In the genomic region with DNA sequence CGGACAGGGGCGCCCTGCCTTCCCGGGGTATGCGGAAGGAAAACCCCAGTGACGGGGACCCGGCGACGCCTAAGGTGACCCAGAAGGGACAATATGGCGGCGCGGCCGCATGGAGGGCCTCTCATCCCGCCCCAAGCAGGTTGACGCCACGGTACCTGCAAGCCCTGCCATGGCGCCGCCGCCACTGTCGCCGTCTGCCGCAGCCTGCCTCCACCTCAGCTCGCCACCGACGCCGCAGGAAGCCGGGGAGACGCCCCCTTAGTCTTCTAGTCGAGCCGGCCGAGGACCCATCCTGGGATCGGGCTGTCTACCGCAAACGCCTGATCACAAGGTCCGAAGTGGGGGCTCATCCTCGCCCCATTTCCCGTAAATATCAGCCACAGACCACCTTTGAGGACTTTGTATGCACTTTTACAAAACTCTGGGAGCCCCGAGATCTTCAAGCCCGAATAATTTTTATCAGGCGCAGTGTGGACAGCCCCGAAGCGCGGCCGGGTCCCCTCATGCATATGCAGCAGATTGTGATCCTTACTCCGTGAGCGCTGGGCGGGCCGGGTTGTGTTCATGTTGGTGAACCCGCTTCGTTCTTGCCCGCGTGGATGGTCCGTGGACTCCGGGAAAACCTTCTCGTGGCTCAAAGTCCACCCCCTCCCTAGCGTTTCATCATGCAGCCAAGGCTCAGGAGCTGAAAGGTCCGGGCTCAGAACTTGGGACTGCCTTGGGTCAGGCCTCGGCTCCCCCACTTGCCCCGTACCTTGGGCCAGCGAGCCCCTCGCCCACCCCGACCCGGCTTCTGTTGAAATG, we compare ENCODE assay signal across 1 cellular context.
TF ChIP-seq lines count a peak whose summit lies in the region.

Gene BLCAP (minus strand): TSS at position 239 of the 804 bp plus-strand sequence. CDS start 8,702 bp downstream, outside the sequence.

TF ChIP-seq in HepG2, 621 proteins besides CTCF, POLR2A, EP300 and RAD21 (continued from another document and continues in another):
- TF ChIP-seq ZNF407 (CRISPR knock-in tag; IDR thresholded peaks at IDR 0.05; ENCODE audit: not compliant biosample characterization) (no peak), ZNF263 (CRISPR knock-in tag; IDR thresholded peaks at IDR 0.05) (peak; percentile 19; the same call in 1 of the 2 replicates), ZNF205 (CRISPR knock-in tag; IDR thresholded peaks at IDR 0.05) (peak; percentile 80), JARID2 (CRISPR knock-in tag; IDR thresholded peaks at IDR 0.05; ENCODE audit: insufficient replicate concordance) (peak; percentile 86), ZBTB3 (CRISPR knock-in tag; IDR thresholded peaks at IDR 0.05; ENCODE audit: borderline replicate concordance, low read depth) (peak; percentile 59; the same call in 1 of the 2 replicates), ZFP41 (CRISPR knock-in tag; IDR thresholded peaks at IDR 0.05; ENCODE audit: borderline replicate concordance) (no peak), HINFP (CRISPR knock-in tag; IDR thresholded peaks at IDR 0.05; ENCODE audit: low read depth) (peak; percentile 87), KAT2B (IDR thresholded peaks at IDR 0.05; ENCODE audit: borderline replicate concordance, low read depth, low read length) (no peak), TCF7 (IDR thresholded peaks at IDR 0.05; ENCODE audit: low read depth) (0 out of 2 replicates have a peak, but pooled peaks have one; percentile 4), ZNF678 (CRISPR knock-in tag; IDR thresholded peaks at IDR 0.05) (no peak), ZFP62 (CRISPR knock-in tag; IDR thresholded peaks at IDR 0.05) (no peak), SIN3B (IDR thresholded peaks at IDR 0.05; ENCODE audit: low read length) (peak; percentile 52; the same call in 1 of the 2 replicates), HMG20B (CRISPR knock-in tag; conservative IDR thresholded peaks at IDR 0.05) (peak; percentile 71), RXRA (CRISPR knock-in tag; IDR thresholded peaks at IDR 0.05) (peak; percentile 52), ZNF136 (CRISPR knock-in tag; IDR thresholded peaks at IDR 0.05; ENCODE audit: low read depth) (0 out of 2 replicates have a peak, but pooled peaks have one; percentile 86), ZBTB26 (CRISPR knock-in tag; IDR thresholded peaks at IDR 0.05; ENCODE audit: borderline replicate concordance) (no peak; the same call in 1 of the 2 replicates), THAP9 (CRISPR knock-in tag; IDR thresholded peaks at IDR 0.05; ENCODE audit: borderline replicate concordance) (peak; percentile 95; the same call in 1 of the 2 replicates), ZNF839 (CRISPR knock-in tag; IDR thresholded peaks at IDR 0.05; ENCODE audit: borderline replicate concordance) (no peak; the same call in 1 of the 2 replicates), CCAR2 (optimal IDR thresholded peaks at IDR 0.05; ENCODE audit: low read depth, low read length) (no peak), SP140L (CRISPR knock-in tag; IDR thresholded peaks at IDR 0.05; ENCODE audit: borderline replicate concordance) (peak; percentile 90; the same call in 1 of the 2 replicates), TEAD2 (CRISPR knock-in tag; IDR thresholded peaks at IDR 0.05) (no peak), THAP11 (CRISPR knock-in tag; IDR thresholded peaks at IDR 0.05) (peak; percentile 90), CHD4 (IDR thresholded peaks at IDR 0.05; ENCODE audit: borderline replicate concordance, low read length) (peak; percentile 93; the same call in 1 of the 2 replicates), ZNF691 (CRISPR knock-in tag; IDR thresholded peaks at IDR 0.05; ENCODE audit: borderline replicate concordance, low read depth) (peak; percentile 86), ZNF75D (CRISPR knock-in tag; IDR thresholded peaks at IDR 0.05; ENCODE audit: borderline replicate concordance) (no peak), POLR2AphosphoS5 (IDR thresholded peaks at IDR 0.05; ENCODE audit: low read depth, low read length) (peak; percentile 88), GLI4 (CRISPR knock-in tag; IDR thresholded peaks at IDR 0.05; ENCODE audit: borderline replicate concordance) (no peak), ZFP37 (CRISPR knock-in tag; IDR thresholded peaks at IDR 0.05; ENCODE audit: borderline replicate concordance) (peak; percentile 36), GATAD2A (CRISPR knock-in tag; IDR thresholded peaks at IDR 0.05) (peak; percentile 99), ZNF780A (CRISPR knock-in tag; IDR thresholded peaks at IDR 0.05) (no peak; the same call in 1 of the 2 replicates), MXD1 (CRISPR knock-in tag; IDR thresholded peaks at IDR 0.05) (peak; percentile 86), U2AF1 (optimal IDR thresholded peaks at IDR 0.05; ENCODE audit: low read depth, low read length) (peak; percentile 94), ZFP90 (CRISPR knock-in tag; IDR thresholded peaks at IDR 0.05; ENCODE audit: borderline replicate concordance) (0 out of 2 replicates have a peak, but pooled peaks have one; percentile 35), SRY (CRISPR knock-in tag; IDR thresholded peaks at IDR 0.05) (no peak; the same call in 1 of the 2 replicates), ZNF17 (CRISPR knock-in tag; IDR thresholded peaks at IDR 0.05) (no peak), ZNF576 (CRISPR knock-in tag; IDR thresholded peaks at IDR 0.05) (no peak)
- TF ChIP-seq, protein P1, sequence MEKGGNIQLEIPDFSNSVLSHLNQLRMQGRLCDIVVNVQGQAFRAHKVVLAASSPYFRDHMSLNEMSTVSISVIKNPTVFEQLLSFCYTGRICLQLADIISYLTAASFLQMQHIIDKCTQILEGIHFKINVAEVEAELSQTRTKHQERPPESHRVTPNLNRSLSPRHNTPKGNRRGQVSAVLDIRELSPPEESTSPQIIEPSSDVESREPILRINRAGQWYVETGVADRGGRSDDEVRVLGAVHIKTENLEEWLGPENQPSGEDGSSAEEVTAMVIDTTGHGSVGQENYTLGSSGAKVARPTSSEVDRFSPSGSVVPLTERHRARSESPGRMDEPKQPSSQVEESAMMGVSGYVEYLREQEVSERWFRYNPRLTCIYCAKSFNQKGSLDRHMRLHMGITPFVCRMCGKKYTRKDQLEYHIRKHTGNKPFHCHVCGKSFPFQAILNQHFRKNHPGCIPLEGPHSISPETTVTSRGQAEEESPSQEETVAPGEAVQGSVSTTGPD (CRISPR knock-in tag; IDR thresholded peaks at IDR 0.05): 0 out of 2 replicates have a peak, but pooled peaks have one; percentile 60
- TF ChIP-seq, protein P2, sequence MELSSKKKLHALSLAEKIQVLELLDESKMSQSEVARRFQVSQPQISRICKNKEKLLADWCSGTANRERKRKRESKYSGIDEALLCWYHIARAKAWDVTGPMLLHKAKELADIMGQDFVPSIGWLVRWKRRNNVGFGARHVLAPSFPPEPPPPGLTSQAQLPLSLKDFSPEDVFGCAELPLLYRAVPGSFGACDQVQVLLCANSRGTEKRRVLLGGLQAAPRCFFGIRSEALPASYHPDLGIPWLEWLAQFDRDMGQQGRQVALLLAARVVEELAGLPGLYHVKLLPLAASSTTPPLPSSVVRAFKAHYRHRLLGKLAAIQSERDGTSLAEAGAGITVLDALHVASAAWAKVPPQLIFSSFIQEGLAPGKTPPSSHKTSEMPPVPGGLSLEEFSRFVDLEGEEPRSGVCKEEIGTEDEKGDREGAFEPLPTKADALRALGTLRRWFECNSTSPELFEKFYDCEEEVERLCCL (CRISPR knock-in tag; IDR thresholded peaks at IDR 0.05; ENCODE audit: borderline replicate concordance): peak; percentile 97; the same call in 1 of the 2 replicates
